In the genomic region with DNA sequence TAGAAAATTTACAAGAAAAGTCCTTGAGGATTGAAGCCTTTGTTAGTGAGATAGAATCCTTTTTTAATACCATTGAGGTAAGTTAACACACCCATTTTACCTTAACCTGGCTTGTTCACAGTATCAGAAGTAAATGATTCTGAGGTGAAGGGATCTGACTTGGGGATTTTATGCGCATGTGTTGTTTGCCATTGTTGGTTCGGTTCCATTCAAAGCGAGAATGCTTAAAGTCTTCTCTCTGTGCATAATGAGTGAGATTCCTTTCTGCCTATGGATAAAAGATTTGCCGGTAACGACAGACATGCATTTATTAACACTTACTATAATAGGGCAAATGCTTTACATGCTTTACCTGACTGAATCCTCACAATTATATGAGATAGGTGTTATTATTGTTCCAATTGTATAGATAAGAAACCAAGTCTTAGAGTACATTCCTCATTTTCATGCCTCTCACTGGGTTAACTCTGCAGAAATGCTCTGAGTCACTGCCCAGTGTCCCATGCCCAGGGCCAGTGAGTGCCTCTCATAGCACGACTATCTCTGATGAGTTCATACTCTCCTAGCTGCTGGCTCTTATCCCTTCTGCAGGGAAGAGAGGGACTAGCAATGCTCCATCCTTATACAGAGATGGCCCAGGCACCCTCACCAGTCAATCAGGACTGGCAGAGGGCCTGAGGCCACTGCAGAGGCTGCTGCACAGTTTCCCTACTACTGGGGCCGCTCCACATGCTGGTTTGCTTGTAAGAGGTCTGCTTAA, we compare ENCODE assay signal across 19 cellular contexts. TPM values are rescaled to one million over a fixed set of nuclear protein-coding genes. Genes with fewer than 3 reads are reported as not detected.
DNase-seq lines count a peak whose midpoint lies in the region; ATAC-seq and TF ChIP-seq lines count a peak whose summit lies in the region.
"Had no signal": no experiment of that assay in that cellular context is flagged by ENCODE, and none has a peak within 500 bp of the region (broad histone marks: within the 10 kb centered on the region; RNA-seq: fewer than 3 reads in every experiment).

No MANE protein-coding gene starts in this region.

- no peaks in the 10 kb centered on the region for H3K36me3 Mint-ChIP-seq in stimulated activated naive B cell treated with anti-CD40 and anti-IgM and Interleukin-4, amounts not matched to agents 10 μg/mL and 1 μg/mL and 100 μg/mL, for 72 hours
- H3K36me3 Mint-ChIP-seq: CD14-positive monocyte, naive B cell had no signal

- H3K27ac Mint-ChIP-seq in stimulated activated naive B cell treated with anti-CD40 and anti-IgM and Interleukin-4, amounts not matched to agents 10 μg/mL and 1 μg/mL and 100 μg/mL, for 72 hours: no peak overlapping the region
- H3K27ac Mint-ChIP-seq: naive B cell had no signal

- H3K36me3 ChIP-seq in NT2/D1 (ENCODE audit: insufficient read depth, insufficient read length, low read length): no peaks in the 10 kb centered on the region
- H3K36me3 ChIP-seq: ascending aorta had no signal

- no peaks in the 10 kb centered on the region for H3K9me3 ChIP-seq in NT2/D1 (ENCODE audit: insufficient read depth, low read length)
- H3K9me3 ChIP-seq: ascending aorta had no signal

- ATAC-seq in stimulated activated naive B cell treated with anti-CD40 and anti-IgM and Interleukin-4, amounts not matched to agents 10 μg/mL and 1 μg/mL and 100 μg/mL, for 72 hours (replicated peaks): no peak

- peaks cover 3% of the 10 kb centered on the region for H3K4me1 ChIP-seq in NT2/D1 (ENCODE audit: insufficient read depth, insufficient read length)
- H3K4me1 ChIP-seq: ascending aorta had no signal

- H3K9me3 Mint-ChIP-seq in stimulated activated naive B cell treated with anti-CD40 and anti-IgM and Interleukin-4, amounts not matched to agents 10 μg/mL and 1 μg/mL and 100 μg/mL, for 72 hours: peaks cover 0 to 6% of the 10 kb centered on the region in 2 donors
- H3K9me3 Mint-ChIP-seq: CD14-positive monocyte had no signal

- H3K4me3 ChIP-seq in AG10803 (ENCODE audit: low read length) (no peak overlapping the region), NT2/D1 (ENCODE audit: insufficient read length, low read depth) (no peak overlapping the region)
- H3K4me3 ChIP-seq: ascending aorta had no signal

- no peak for TF ChIP-seq CTCF in AG10803 (conservative IDR thresholded peaks at IDR 0.05; ENCODE audit: low read length)

- no peaks in the 10 kb centered on the region for H3K27me3 ChIP-seq in NT2/D1 (ENCODE audit: insufficient read depth, insufficient read length)
- H3K27me3 ChIP-seq: ascending aorta had no signal

- peaks cover 3 to 5% of the 10 kb centered on the region in 2 donors for H3K27me3 Mint-ChIP-seq in stimulated activated naive B cell treated with anti-CD40 and anti-IgM and Interleukin-4, amounts not matched to agents 10 μg/mL and 1 μg/mL and 100 μg/mL, for 72 hours

- H3K9ac ChIP-seq in NT2/D1 (ENCODE audit: insufficient read length, low read depth): no peak overlapping the region

- no peak overlapping the region for H3K4me3 Mint-ChIP-seq in stimulated activated naive B cell treated with anti-CD40 and anti-IgM and Interleukin-4, amounts not matched to agents 10 μg/mL and 1 μg/mL and 100 μg/mL, for 72 hours
- H3K4me3 Mint-ChIP-seq: CD14-positive monocyte, naive B cell had no signal

- peak; percentile 44 for DNase-seq in AG10803 (ENCODE audit: low read depth)
- peak; percentile 9 for DNase-seq in NT2/D1 (ENCODE audit: low read depth, low spot score)
- peak; percentile 38 for DNase-seq in fibroblast of peridontal ligament (ENCODE audit: extremely low read depth)
- peak; percentile 52 for DNase-seq in kidney glomerular epithelial cell (lab: John Stamatoyannopoulos, UW)
- DNase-seq in pons (ENCODE audit: low spot score): no peak
- DNase-seq in GM19238 (ENCODE audit: insufficient read length, low spot score): no peak
- no peak for DNase-seq in mesenteric fat pad (ENCODE audit: low spot score)
- DNase-seq in stimulated activated naive B cell treated with anti-CD40 and anti-IgM and Interleukin-4, amounts not matched to agents 10 μg/mL and 1 μg/mL and 100 μg/mL, for 72 hours: no peak
- DNase-seq: activated gamma-delta T cell treated with Interleukin-2 at 50 U/mL for 16 hours; DMS79; H7; mammary epithelial cell; naive B cell; NCI-H1694 treated with DMSO at 0.1 percent for 48 hours; NK-92 treated with Interleukin-12 subunit alpha and Interleukin-12 subunit beta, amount 100 ng/mL, for 24 hours; stimulated activated CD8-positive, alpha-beta memory T cell treated with anti-CD3 and anti-CD28 coated beads, Interleukin-4, amount 100 ng/mL, for 48 hours; T-helper 1 cell had no signal

- peaks cover 2 to 7% of the 10 kb centered on the region in 2 donors for H3K4me1 Mint-ChIP-seq in stimulated activated naive B cell treated with anti-CD40 and anti-IgM and Interleukin-4, amounts not matched to agents 10 μg/mL and 1 μg/mL and 100 μg/mL, for 72 hours
- H3K4me1 Mint-ChIP-seq: naive B cell had no signal

RNA-seq across cellular contexts. Expression of gene CMYA5, which starts 54.4 kb away (rescaled TPM):
- total RNA-seq in mesenteric fat pad: 2.6 TPM

Comparison
In these comparisons a context has a peak if more than half of its experiments do, and no peak if none do; other contexts are left out.
1. DNase-seq: peak in AG10803 (single experiment), NT2/D1 (single experiment), fibroblast of peridontal ligament (single experiment) and kidney glomerular epithelial cell (single experiment); none in pons (single experiment), GM19238 (single experiment), mesenteric fat pad (single experiment) and stimulated activated naive B cell treated with anti-CD40 and anti-IgM and Interleukin-4, amounts not matched to agents 10 μg/mL and 1 μg/mL and 100 μg/mL, for 72 hours (single experiment).